1 cellular context compared by ENCODE assay signal in the genomic region with DNA sequence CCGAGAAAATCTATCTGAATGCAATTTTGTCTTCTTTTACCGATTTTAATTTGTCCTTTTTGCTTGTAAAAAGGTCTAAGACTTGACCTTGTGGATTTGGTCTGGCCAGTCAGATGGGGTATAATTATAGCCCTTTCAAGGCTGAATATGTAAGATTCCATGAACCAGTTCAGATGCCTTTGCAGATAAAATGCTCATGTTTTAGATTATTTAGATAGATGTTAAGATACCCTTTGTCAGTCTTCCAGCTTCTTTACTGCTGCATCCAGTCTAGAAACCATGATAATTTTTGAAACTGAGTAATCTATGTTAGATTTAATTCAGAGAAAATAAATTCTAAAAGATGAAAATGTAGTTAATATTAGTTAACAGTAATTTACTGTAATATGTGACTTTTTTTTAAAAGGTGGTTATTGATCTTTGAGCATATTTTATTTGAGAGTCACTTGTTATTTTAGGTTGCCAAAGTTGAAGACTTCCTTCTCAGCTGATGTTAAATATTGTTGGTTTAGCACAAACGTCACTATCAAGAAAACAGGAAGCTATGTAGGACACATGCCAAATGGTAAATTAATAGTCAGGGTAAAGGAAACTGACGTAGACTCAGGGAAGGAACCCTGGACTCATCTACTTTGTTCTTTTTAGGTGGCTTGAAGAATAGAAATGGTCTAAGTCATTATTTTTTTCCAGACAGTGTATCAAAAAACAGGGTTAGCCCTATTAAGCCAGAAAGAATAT.
TF ChIP-seq lines count a peak whose summit lies in the region.

No MANE protein-coding gene starts in this region.

TF ChIP-seq in endothelial cell of umbilical vein, 7 proteins besides CTCF, POLR2A, EP300 and RAD21:
- TF ChIP-seq FOS (IDR thresholded peaks at IDR 0.05; ENCODE audit: borderline replicate concordance, insufficient read depth, low read length) (peak; percentile 23), POLR2AphosphoS5 (IDR thresholded peaks at IDR 0.05; ENCODE audit: insufficient read depth, low read depth, low read length) (peak; percentile 57), MYC (IDR thresholded peaks at IDR 0.05; ENCODE audit: low read depth, low read length) (no peak), GATA2 (IDR thresholded peaks at IDR 0.05; ENCODE audit: insufficient read depth, insufficient read length, low read depth, low read length) (no peak), EZH2 (IDR thresholded peaks at IDR 0.05; ENCODE audit: borderline replicate concordance, low read depth, low read length, severe bottlenecking) (no peak), JUN (IDR thresholded peaks at IDR 0.05; ENCODE audit: borderline replicate concordance, insufficient read depth, insufficient read length, low read depth) (peak; percentile 78)
- TF ChIP-seq, protein P1, sequence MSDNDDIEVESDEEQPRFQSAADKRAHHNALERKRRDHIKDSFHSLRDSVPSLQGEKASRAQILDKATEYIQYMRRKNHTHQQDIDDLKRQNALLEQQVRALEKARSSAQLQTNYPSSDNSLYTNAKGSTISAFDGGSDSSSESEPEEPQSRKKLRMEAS (IDR thresholded peaks at IDR 0.05; ENCODE audit: insufficient read depth, insufficient read length): no peak
